15 cellular contexts compared by ENCODE assay signal in the genomic region with DNA sequence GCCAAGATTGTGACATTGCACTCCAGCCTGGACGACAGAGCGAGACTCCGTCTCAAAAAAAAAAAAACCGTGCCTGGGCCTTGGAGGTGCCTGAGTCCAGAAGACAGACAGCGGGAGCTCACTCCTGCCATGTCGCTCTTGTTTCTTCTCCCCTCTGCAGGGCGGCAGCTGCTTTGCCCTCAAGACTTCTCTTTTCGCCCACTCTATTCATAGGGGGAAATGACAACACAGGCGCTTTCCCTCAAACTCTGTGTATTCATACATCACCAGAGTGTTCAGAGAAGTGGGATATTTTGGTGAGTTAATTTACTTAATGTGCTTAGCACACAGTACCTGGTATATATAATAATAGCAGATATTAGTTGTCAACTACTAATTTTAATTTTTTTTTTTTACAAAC. TPM values are rescaled to one million over a fixed set of nuclear protein-coding genes. Genes with fewer than 3 reads are reported as not detected.
A peak's percentile ranks its signal among the peaks of the same experiment; 100 is the strongest.
DNase-seq lines count a peak whose midpoint lies in the region; ATAC-seq and TF ChIP-seq lines count a peak whose summit lies in the region.
"Had no signal": no experiment of that assay in that cellular context is flagged by ENCODE, and none has a peak within 500 bp of the region (broad histone marks: within the 10 kb centered on the region; RNA-seq: fewer than 3 reads in every experiment).

No MANE protein-coding gene starts in this region.

- TF ChIP-seq POLR2A in testis (IDR thresholded peaks at IDR 0.05): no peak

- no peaks in the 10 kb centered on the region for H3K27me3 Mint-ChIP-seq in activated CD4-positive, alpha-beta T cell treated with anti-CD3 and anti-CD28 coated beads, Interleukin-2, amount 10 ng/mL, durations not matched to agents 24 days and 14 days
- no peaks in the 10 kb centered on the region for H3K27me3 Mint-ChIP-seq in natural killer cell treated with Interleukin-12 subunit alpha and Interleukin-12 subunit beta and Interleukin-15 and Interleukin-18, amount 100 ng/mL, for 72 hours
- no peaks in the 10 kb centered on the region for H3K27me3 Mint-ChIP-seq in activated T-helper 17 cell treated with anti-CD3 and anti-CD28 coated beads, Interleukin-2, amount 50 U/mL, for 72 hours
- H3K27me3 Mint-ChIP-seq: activated CD8-positive, alpha-beta memory T cell treated with anti-CD3 and anti-CD28 coated beads, Interleukin-2, amount 10 ng/mL, durations not matched to agents 7 days and 5 days had no signal

- H3K4me3 Mint-ChIP-seq in activated CD4-positive, alpha-beta T cell treated with anti-CD3 and anti-CD28 coated beads, Interleukin-2, amount 10 ng/mL, durations not matched to agents 24 days and 14 days: peak overlapping the region; percentile 58
- no peak overlapping the region for H3K4me3 Mint-ChIP-seq in natural killer cell treated with Interleukin-12 subunit alpha and Interleukin-12 subunit beta and Interleukin-15 and Interleukin-18, amount 100 ng/mL, for 72 hours
- H3K4me3 Mint-ChIP-seq in activated T-helper 17 cell treated with anti-CD3 and anti-CD28 coated beads, Interleukin-2, amount 50 U/mL, for 72 hours: no peak overlapping the region
- H3K4me3 Mint-ChIP-seq: endodermal cell had no signal

- intact Hi-C loops in activated CD4-positive, alpha-beta T cell treated with anti-CD3 and anti-CD28 coated beads, Interleukin-2, amount 10 ng/mL, durations not matched to agents 24 days and 14 days (cut with micrococcal nuclease): no loop called here
- intact Hi-C loops in ascending aorta (cut with DNase I) (no loop called here), testis (cut with DNase I; ENCODE audit: low total_unique reads) (no loop called here)

- WGBS in testis, 2 donors: 79 to 87% methylated on average over 9 of the region's 9 CpGs

- no peak overlapping the region for H3K27ac Mint-ChIP-seq in activated CD4-positive, alpha-beta T cell treated with anti-CD3 and anti-CD28 coated beads, Interleukin-2, amount 10 ng/mL, durations not matched to agents 24 days and 14 days
- peak overlapping the region; percentile 92 to 97 for H3K27ac Mint-ChIP-seq in natural killer cell treated with Interleukin-12 subunit alpha and Interleukin-12 subunit beta and Interleukin-15 and Interleukin-18, amount 100 ng/mL, for 72 hours
- H3K27ac Mint-ChIP-seq in activated T-helper 17 cell treated with anti-CD3 and anti-CD28 coated beads, Interleukin-2, amount 50 U/mL, for 72 hours: no peak overlapping the region
- H3K27ac Mint-ChIP-seq: endodermal cell had no signal

- no peaks in the 10 kb centered on the region for H3K9me3 Mint-ChIP-seq in activated CD4-positive, alpha-beta T cell treated with anti-CD3 and anti-CD28 coated beads, Interleukin-2, amount 10 ng/mL, durations not matched to agents 24 days and 14 days
- H3K9me3 Mint-ChIP-seq in natural killer cell treated with Interleukin-12 subunit alpha and Interleukin-12 subunit beta and Interleukin-15 and Interleukin-18, amount 100 ng/mL, for 72 hours: no peaks in the 10 kb centered on the region
- H3K9me3 Mint-ChIP-seq in activated T-helper 17 cell treated with anti-CD3 and anti-CD28 coated beads, Interleukin-2, amount 50 U/mL, for 72 hours: no peaks in the 10 kb centered on the region
- H3K9me3 Mint-ChIP-seq: endodermal cell had no signal

- peak overlapping the region; percentile 95 to 98 for H3K27ac ChIP-seq in ascending aorta
- peak overlapping the region; percentile 93 to 94 for H3K27ac ChIP-seq in testis

- no peak for ATAC-seq in natural killer cell treated with Interleukin-12 subunit alpha and Interleukin-12 subunit beta and Interleukin-15 and Interleukin-18, amount 100 ng/mL, for 72 hours
- no peak for ATAC-seq in activated T-helper 17 cell treated with anti-CD3 and anti-CD28 coated beads, Interleukin-2, amount 50 U/mL, for 72 hours (replicated peaks)
- ATAC-seq: A549; activated CD8-positive, alpha-beta memory T cell treated with anti-CD3 and anti-CD28 coated beads, Interleukin-2, amount 10 ng/mL, durations not matched to agents 7 days and 5 days had no signal

- peak overlapping the region in 1 of 2 donors; percentile 82 for H3K4me3 ChIP-seq in ascending aorta
- H3K4me3 ChIP-seq in testis: no peak overlapping the region
- H3K4me3 ChIP-seq: A549 had no signal

- H3K9me3 ChIP-seq in ascending aorta: no peaks in the 10 kb centered on the region
- no peaks in the 10 kb centered on the region for H3K9me3 ChIP-seq in testis
- H3K9me3 ChIP-seq: A549, Peyer's patch had no signal

- H3K4me1 Mint-ChIP-seq in activated CD4-positive, alpha-beta T cell treated with anti-CD3 and anti-CD28 coated beads, Interleukin-2, amount 10 ng/mL, durations not matched to agents 24 days and 14 days: peaks cover 29% of the 10 kb centered on the region
- H3K4me1 Mint-ChIP-seq in natural killer cell treated with Interleukin-12 subunit alpha and Interleukin-12 subunit beta and Interleukin-15 and Interleukin-18, amount 100 ng/mL, for 72 hours (ENCODE audit: low read depth in 2 of 2): peaks cover 17 to 19% of the 10 kb centered on the region in 2 donors
- H3K4me1 Mint-ChIP-seq in activated T-helper 17 cell treated with anti-CD3 and anti-CD28 coated beads, Interleukin-2, amount 50 U/mL, for 72 hours: peaks cover 14% of the 10 kb centered on the region

- TF ChIP-seq CTCF in ascending aorta (IDR thresholded peaks at IDR 0.05) (no peak), testis (IDR thresholded peaks at IDR 0.05) (no peak)

- H3K4me1 ChIP-seq in ascending aorta: peaks cover 16 to 34% of the 10 kb centered on the region in 2 donors
- H3K4me1 ChIP-seq in testis: peaks cover 37% of the 10 kb centered on the region

- H3K27me3 ChIP-seq in ascending aorta (no peaks in the 10 kb centered on the region), testis (no peaks in the 10 kb centered on the region)
- H3K27me3 ChIP-seq: Peyer's patch had no signal

- peaks cover 11% of the 10 kb centered on the region for H3K36me3 Mint-ChIP-seq in activated CD4-positive, alpha-beta T cell treated with anti-CD3 and anti-CD28 coated beads, Interleukin-2, amount 10 ng/mL, durations not matched to agents 24 days and 14 days (ENCODE audit: low read depth)
- H3K36me3 Mint-ChIP-seq in natural killer cell treated with Interleukin-12 subunit alpha and Interleukin-12 subunit beta and Interleukin-15 and Interleukin-18, amount 100 ng/mL, for 72 hours: no peaks in the 10 kb centered on the region
- peaks cover 7% of the 10 kb centered on the region for H3K36me3 Mint-ChIP-seq in activated T-helper 17 cell treated with anti-CD3 and anti-CD28 coated beads, Interleukin-2, amount 50 U/mL, for 72 hours (ENCODE audit: low read depth)
- H3K36me3 Mint-ChIP-seq: activated CD8-positive, alpha-beta memory T cell treated with anti-CD3 and anti-CD28 coated beads, Interleukin-2, amount 10 ng/mL, durations not matched to agents 7 days and 5 days had no signal

- H3K36me3 ChIP-seq in ascending aorta: peaks cover 0 to 4% of the 10 kb centered on the region in 2 donors
- no peaks in the 10 kb centered on the region for H3K36me3 ChIP-seq in testis (ENCODE audit: low read depth, missing control alignments)

- DNase-seq in activated CD4-positive, alpha-beta T cell treated with anti-CD3 and anti-CD28 coated beads, Interleukin-2, amount 10 ng/mL, durations not matched to agents 24 days and 14 days: no peak
- DNase-seq in activated CD4-positive, alpha-beta T cell treated with anti-CD3 and anti-CD28 coated beads, Interleukin-2, amount 50 U/mL, for 4 hours: no peak
- DNase-seq in ascending aorta (ENCODE audit: low spot score in 2 of 2): no peak
- no peak for DNase-seq in natural killer cell treated with Interleukin-12 subunit alpha and Interleukin-12 subunit beta and Interleukin-15 and Interleukin-18, amount 100 ng/mL, for 72 hours (ENCODE audit: low spot score)
- no peak for DNase-seq in testis
- DNase-seq in activated effector memory CD4-positive, alpha-beta T cell treated with anti-CD3 and anti-CD28 coated beads, Interleukin-2, amount 50 U/mL, for 16 hours: no peak
- DNase-seq in NCI-H345 treated with DMSO at 0.1 percent for 48 hours (lab: John Stamatoyannopoulos, UW; ENCODE audit: unreplicated experiment): no peak
- DNase-seq: activated CD8-positive, alpha-beta memory T cell treated with anti-CD3 and anti-CD28 coated beads, Interleukin-2, amount 10 ng/mL, durations not matched to agents 7 days and 5 days; anterior cingulate cortex; endodermal cell; NCI-H1048; NCI-H345; Peyer's patch had no signal

RNA-seq across cellular contexts. Expression of gene FOXK1, which starts 44.5 kb away (rescaled TPM):
- 36.6 TPM in 2 replicates for total RNA-seq in activated CD4-positive, alpha-beta T cell treated with anti-CD3 and anti-CD28 coated beads, Interleukin-2, amount 10 ng/mL, durations not matched to agents 24 days and 14 days
- total RNA-seq in ascending aorta: 31.7 TPM
- total RNA-seq in natural killer cell treated with Interleukin-12 subunit alpha and Interleukin-12 subunit beta and Interleukin-15 and Interleukin-18, amount 100 ng/mL, for 72 hours: 10 to 100 TPM; 35.6 to 48.1 TPM
- 10 to 100 TPM; 56.7 to 65.2 TPM for total RNA-seq in testis
- polyA plus RNA-seq in testis (ENCODE audit: insufficient read depth, low read depth, low replicate concordance): 21.9 TPM
- total RNA-seq in activated T-helper 17 cell treated with anti-CD3 and anti-CD28 coated beads, Interleukin-2, amount 50 U/mL, for 72 hours: 10 to 100 TPM; 32.3 to 32.5 TPM

RNA-seq across cellular contexts. Expression of gene AP5Z1, which starts 48.9 kb away (rescaled TPM):
- 42.2 and 44.4 TPM in 2 replicates for total RNA-seq in activated CD4-positive, alpha-beta T cell treated with anti-CD3 and anti-CD28 coated beads, Interleukin-2, amount 10 ng/mL, durations not matched to agents 24 days and 14 days
- total RNA-seq in ascending aorta: 115 TPM
- 10 to 100 TPM; 87.3 to 99.4 TPM for total RNA-seq in natural killer cell treated with Interleukin-12 subunit alpha and Interleukin-12 subunit beta and Interleukin-15 and Interleukin-18, amount 100 ng/mL, for 72 hours
- total RNA-seq in testis: 10 to 100 TPM; 47.6 to 59.1 TPM
- polyA plus RNA-seq in testis (ENCODE audit: insufficient read depth, low read depth, low replicate concordance): 30.0 TPM
- total RNA-seq in activated T-helper 17 cell treated with anti-CD3 and anti-CD28 coated beads, Interleukin-2, amount 50 U/mL, for 72 hours: 10 to 100 TPM; 38.7 to 51.9 TPM

Comparison
In these comparisons a context has a peak if more than half of its experiments do, and no peak if none do; other contexts are left out.
1. H3K27ac Mint-ChIP-seq: peak in natural killer cell treated with Interleukin-12 subunit alpha and Interleukin-12 subunit beta and Interleukin-15 and Interleukin-18, amount 100 ng/mL, for 72 hours (2 of 2); none in activated CD4-positive, alpha-beta T cell treated with anti-CD3 and anti-CD28 coated beads, Interleukin-2, amount 10 ng/mL, durations not matched to agents 24 days and 14 days (single experiment) and activated T-helper 17 cell treated with anti-CD3 and anti-CD28 coated beads, Interleukin-2, amount 50 U/mL, for 72 hours (single experiment).